ENCODE assay signal across 15 cellular contexts in genomic region chr3:129611446-129611800, GRCh38. TPM values are rescaled to one million over a fixed set of nuclear protein-coding genes. Genes with fewer than 3 reads are reported as not detected.
DNase-seq lines count a peak whose midpoint lies in the region; ATAC-seq and TF ChIP-seq lines count a peak whose summit lies in the region.
"Had no signal": no experiment of that assay in that cellular context is flagged by ENCODE, and none has a peak within 500 bp of the region (broad histone marks: within the 10 kb centered on the region; RNA-seq: fewer than 3 reads in every experiment).

No MANE protein-coding gene starts in this region.

- peak overlapping the region; percentile 45; the same call in 1 of the 2 replicates for H3K23ac ChIP-seq in IMR-90 (ENCODE audit: low read depth, low read length)

- no peak overlapping the region for H3K9ac ChIP-seq in IMR-90 (ENCODE audit: low read depth, low read length)

- peaks cover 45% of the 10 kb centered on the region for H3K4me1 ChIP-seq in ACC112 (ENCODE audit: control insufficient read depth, insufficient read depth, low read length, unreplicated experiment)
- H3K4me1 ChIP-seq in IMR-90 (ENCODE audit: control insufficient read depth, insufficient read depth, low read length) = peaks cover 17% of the 10 kb centered on the region
- H3K4me1 ChIP-seq in esophagus squamous epithelium = peaks cover 16 to 88% (median 54%) of the 10 kb centered on the region in 3 donors
- peaks cover 5 to 38% of the 10 kb centered on the region in 2 donors for H3K4me1 ChIP-seq in gastrocnemius medialis

- dilution Hi-C loops in IMR-90 (cut with HindIII; ENCODE audit: low sequenced_read_pairs, unreplicated experiment) = no loop called here

- WGBS in IMR-90 (ENCODE audit: extremely low coverage in 2 of 2, insufficient read length in 1 of 2), 2 experiments = 100% methylated on average over 4 of the region's 9 CpGs; no CpG with 5 or more reads in 1 of the 2 experiments
- WGBS in esophagus squamous epithelium, 2 donors = 92 to 96% methylated on average over 2 to 8 of the region's 9 CpGs

- H3K4me3 ChIP-seq in ACC112 (ENCODE audit: low read depth, low read length) (no peak overlapping the region), IMR-90 (ENCODE audit: insufficient read depth, low read depth, low read length) (no peak overlapping the region), esophagus squamous epithelium (no peak overlapping the region), gastrocnemius medialis (no peak overlapping the region)
- H3K4me3 ChIP-seq: pancreas had no signal

- H3K79me2 ChIP-seq in ACC112 (ENCODE audit: control insufficient read depth, insufficient read depth, low read length, unreplicated experiment) = no peaks in the 10 kb centered on the region

- H3K56ac ChIP-seq in IMR-90 (ENCODE audit: extremely low read depth, insufficient read depth, low read length) = no peak overlapping the region

- H4K5ac ChIP-seq in IMR-90 (ENCODE audit: low read depth, low read length) = peak overlapping the region; percentile 17; the same call in 1 of the 2 replicates

- H4K8ac ChIP-seq in IMR-90 (ENCODE audit: low read depth in 2 of 2, low read length in 2 of 2) = peak overlapping the region; percentile 50 to 66; a peak in 2 of 4 replicates

- no peaks in the 10 kb centered on the region for H3K36me3 Mint-ChIP-seq in activated CD4-positive, alpha-beta T cell treated with anti-CD3 and anti-CD28 coated beads for 36 hours (ENCODE audit: low read depth)
- H3K36me3 Mint-ChIP-seq: activated naive CD4-positive, alpha-beta T cell treated with anti-CD3 and anti-CD28 coated beads, Interleukin-2, amount 10 ng/mL, durations not matched to agents 7 days and 5 days had no signal

- in situ Hi-C loops in IMR-90 (cut with MboI; ENCODE audit: low sequenced_read_pairs) (loop anchor here (25.0 kb wide), 1 partner anchor 224 kb away; no protein-coding TSS in a partner anchor), gastrocnemius medialis (cut with MboI; ENCODE audit: low sequenced_read_pairs in 4 of 4) (loop anchor here in 1 of 4 donors (10.0 kb wide), 1 partner anchor 117 kb away; no protein-coding TSS in a partner anchor)

- peak overlapping the region; percentile 61 for H2BK5ac ChIP-seq in IMR-90 (ENCODE audit: low read depth, low read length, poor library complexity, severe bottlenecking)

- peak overlapping the region; percentile 61 for H3K14ac ChIP-seq in IMR-90 (replicated peaks; ENCODE audit: low read depth, low read length)

- H4K20me1 ChIP-seq in IMR-90 (ENCODE audit: insufficient read depth, low read length) = no peaks in the 10 kb centered on the region

- H3K27ac Mint-ChIP-seq in activated CD4-positive, alpha-beta T cell treated with anti-CD3 and anti-CD28 coated beads for 36 hours = no peak overlapping the region
- H3K27ac Mint-ChIP-seq: activated naive CD4-positive, alpha-beta T cell treated with anti-CD3 and anti-CD28 coated beads, Interleukin-2, amount 10 ng/mL, durations not matched to agents 7 days and 5 days; effector memory CD8-positive, alpha-beta T cell had no signal

- no peak for TF ChIP-seq RAD21 in IMR-90 (IDR thresholded peaks at IDR 0.05; ENCODE audit: low read length)

- H3K4me1 Mint-ChIP-seq in activated CD4-positive, alpha-beta T cell treated with anti-CD3 and anti-CD28 coated beads for 36 hours = peaks cover 3% of the 10 kb centered on the region

- H3K27me3 Mint-ChIP-seq in activated CD4-positive, alpha-beta T cell treated with anti-CD3 and anti-CD28 coated beads for 36 hours = peaks cover 6% of the 10 kb centered on the region
- H3K27me3 Mint-ChIP-seq: effector memory CD8-positive, alpha-beta T cell had no signal

- H2AFZ ChIP-seq in ACC112 (ENCODE audit: low read length, unreplicated experiment) (no peak overlapping the region), IMR-90 (replicated peaks; ENCODE audit: low read length, poor library complexity) (peak overlapping the region; percentile 83)

- peak overlapping the region; percentile 61 for H2BK20ac ChIP-seq in IMR-90 (ENCODE audit: low read depth, low read length)

- no peak for TF ChIP-seq POLR2A in IMR-90 (IDR thresholded peaks at IDR 0.05; ENCODE audit: low read depth, low read length)
- no peak for TF ChIP-seq POLR2A in esophagus squamous epithelium (IDR thresholded peaks at IDR 0.05)
- no peak for TF ChIP-seq POLR2A in gastrocnemius medialis (IDR thresholded peaks at IDR 0.05)

- H3K9me3 ChIP-seq in IMR-90 (ENCODE audit: control insufficient read depth, insufficient read depth, low read length) (no peaks in the 10 kb centered on the region), esophagus squamous epithelium (no peaks in the 10 kb centered on the region), gastrocnemius medialis (no peaks in the 10 kb centered on the region)
- H3K9me3 ChIP-seq: pancreas had no signal

- POLR2A ChIA-PET in IMR-90 (lab: Charles Lee; ENCODE audit: unreplicated experiment) = no interaction called here
- POLR2A ChIA-PET in activated CD4-positive, alpha-beta T cell treated with anti-CD3 and anti-CD28 coated beads for 36 hours (lab: Charles Lee) = no interaction called here

- H3K36me3 ChIP-seq in ACC112 (ENCODE audit: insufficient read depth, low read length) = no peaks in the 10 kb centered on the region
- no peaks in the 10 kb centered on the region for H3K36me3 ChIP-seq in IMR-90 (ENCODE audit: control insufficient read depth, insufficient read depth, low read length)
- H3K36me3 ChIP-seq in esophagus squamous epithelium = no peaks in the 10 kb centered on the region
- no peaks in the 10 kb centered on the region for H3K36me3 ChIP-seq in gastrocnemius medialis
- H3K36me3 ChIP-seq: pancreas had no signal

- H3K79me1 ChIP-seq in IMR-90 (ENCODE audit: low read depth in 1 of 2, low read length in 2 of 2) = no peaks in the 10 kb centered on the region; a peak in 1 of 4 replicates

- ATAC-seq in IMR-90 (ENCODE audit: low read depth) (no peak), gastrocnemius medialis (no peak)
- no peak for ATAC-seq in activated CD4-positive, alpha-beta T cell treated with anti-CD3 and anti-CD28 coated beads for 36 hours
- ATAC-seq: effector memory CD8-positive, alpha-beta T cell; pancreas had no signal

- H3K9me3 Mint-ChIP-seq in activated CD4-positive, alpha-beta T cell treated with anti-CD3 and anti-CD28 coated beads for 36 hours (ENCODE audit: low read depth) = no peaks in the 10 kb centered on the region
- H3K9me3 Mint-ChIP-seq: activated naive CD4-positive, alpha-beta T cell treated with anti-CD3 and anti-CD28 coated beads, Interleukin-2, amount 10 ng/mL, durations not matched to agents 7 days and 5 days; effector memory CD8-positive, alpha-beta T cell had no signal

- peak overlapping the region; percentile 72; the same call in 2 of the 3 replicates for H2BK15ac ChIP-seq in IMR-90 (ENCODE audit: low read depth, low read length)

- CTCF ChIA-PET in IMR-90 (lab: Yijun Ruan, JAX) = no interaction called here
- CTCF ChIA-PET in activated CD4-positive, alpha-beta T cell treated with anti-CD3 and anti-CD28 coated beads for 36 hours (lab: Charles Lee) = no interaction called here

- DNase-seq in IMR-90 (no peak), esophagus squamous epithelium (lab: John Stamatoyannopoulos, UW) (no peak), gastrocnemius medialis (no peak), HK-2 (ENCODE audit: unreplicated experiment) (no peak)
- DNase-seq in stimulated activated CD4-positive, alpha-beta T cell treated with anti-CD3 and anti-CD28 coated beads, Interleukin-4, amount 100 ng/mL, for 24 hours = no peak
- DNase-seq in NK-92 treated with Interleukin-12 subunit alpha and Interleukin-12 subunit beta, amount 100 ng/mL, for 24 hours (lab: John Stamatoyannopoulos, UW) = no peak
- no peak for DNase-seq in activated CD4-positive, alpha-beta T cell treated with anti-CD3 and anti-CD28 coated beads for 36 hours
- DNase-seq: activated CD4-positive, alpha-beta T cell treated with anti-CD3 and anti-CD28 coated beads for 48 hours; activated naive CD4-positive, alpha-beta T cell treated with anti-CD3 and anti-CD28 coated beads, Interleukin-2, amount 10 ng/mL, durations not matched to agents 7 days and 5 days; effector memory CD8-positive, alpha-beta T cell; midbrain; NCI-H2107; stimulated activated CD4-positive, alpha-beta T cell treated with anti-CD3 and anti-CD28 coated beads, Interleukin-12 subunit alpha, Interleukin-12 subunit beta, amount 100 ng/mL, for 4 hours had no signal

- peak overlapping the region; percentile 79 for H3K4ac ChIP-seq in IMR-90 (ENCODE audit: low read depth, low read length)

- TF ChIP-seq CTCF in IMR-90 (conservative IDR thresholded peaks at IDR 0.05; ENCODE audit: low read depth, low read length) = no peak
- no peak for TF ChIP-seq CTCF in esophagus squamous epithelium (IDR thresholded peaks at IDR 0.05)
- no peak for TF ChIP-seq CTCF in gastrocnemius medialis (IDR thresholded peaks at IDR 0.05 in 4 of 5, conservative IDR thresholded peaks at IDR 0.05 in 1 of 5)

- H3K18ac ChIP-seq in IMR-90 (ENCODE audit: low read depth, low read length) = 0 out of 2 replicates have a peak overlapping the region, but pooled peaks have one; percentile 28

- H2BK120ac ChIP-seq in IMR-90 (ENCODE audit: low read depth, low read length) = peak overlapping the region; percentile 88

- no peaks in the 10 kb centered on the region for H3K27me3 ChIP-seq in ACC112 (ENCODE audit: insufficient read depth, low read length)
- H3K27me3 ChIP-seq in IMR-90 (ENCODE audit: control insufficient read depth, insufficient read depth, low read length) = no peaks in the 10 kb centered on the region
- peaks cover 0 to 25% (median 0%) of the 10 kb centered on the region in 4 donors for H3K27me3 ChIP-seq in esophagus squamous epithelium
- H3K27me3 ChIP-seq in gastrocnemius medialis = no peaks in the 10 kb centered on the region
- H3K27me3 ChIP-seq: pancreas had no signal

- no peak overlapping the region for H3K4me3 Mint-ChIP-seq in activated CD4-positive, alpha-beta T cell treated with anti-CD3 and anti-CD28 coated beads for 36 hours
- H3K4me3 Mint-ChIP-seq: activated naive CD4-positive, alpha-beta T cell treated with anti-CD3 and anti-CD28 coated beads, Interleukin-2, amount 10 ng/mL, durations not matched to agents 7 days and 5 days; effector memory CD8-positive, alpha-beta T cell had no signal

- peak overlapping the region; percentile 88 for H2AK9ac ChIP-seq in IMR-90 (replicated peaks; ENCODE audit: low read depth, low read length, poor library complexity)

- peaks cover 13% of the 10 kb centered on the region for H3K9me1 ChIP-seq in IMR-90 (ENCODE audit: insufficient read depth, low read length)

- peak overlapping the region; percentile 45; the same call in 1 of the 2 replicates for H3K27ac ChIP-seq in ACC112 (ENCODE audit: low read depth, low read length)
- H3K27ac ChIP-seq in IMR-90 (ENCODE audit: insufficient read depth, low read length) = no peak overlapping the region
- H3K27ac ChIP-seq in esophagus squamous epithelium = peak overlapping the region; percentile 46 to 66 (median 61)
- H3K27ac ChIP-seq in gastrocnemius medialis = peak overlapping the region; percentile 9 to 53 (median 48)
- H3K27ac ChIP-seq: pancreas had no signal

- intact Hi-C loops in IMR-90 (cut with micrococcal nuclease) = no loop called here
- intact Hi-C loops in esophagus squamous epithelium (cut with DNase I) = no loop called here
- intact Hi-C loops in gastrocnemius medialis (cut with DNase I; ENCODE audit: low total_unique reads) = no loop called here
- intact Hi-C loops in activated CD4-positive, alpha-beta T cell treated with anti-CD3 and anti-CD28 coated beads for 36 hours (cut with DNase I, micrococcal nuclease) = no loop called here

- H2AK5ac ChIP-seq in IMR-90 (ENCODE audit: low read depth, low read length) = peak overlapping the region; percentile 90

- peak overlapping the region; percentile 84 for H4K91ac ChIP-seq in IMR-90 (ENCODE audit: insufficient read depth, low read depth, low read length)

- BruUV-seq in IMR-90 (replicated peaks; lab: Mats Ljungman, UMichigan) = no TSS peak

- no peak overlapping the region for H3K4me2 ChIP-seq in IMR-90 (ENCODE audit: low read depth, low read length)

RNA-seq across cellular contexts. Expression of gene PLXND1, which starts 4.9 kb away (rescaled TPM):
- 19.2 and 22.5 TPM in 2 replicates for total RNA-seq in IMR-90 (2012; rRNA removed)
- polyA plus RNA-seq in IMR-90 (2012; rRNA removed) = 64.5 and 67.1 TPM in 2 replicates
- 51.4 and 55.1 TPM in 2 replicates for polyA plus RNA-seq in IMR-90 (2012; cell fraction: cytosol; rRNA removed)
- polyA plus RNA-seq in IMR-90 (2012; cell fraction: nucleus; rRNA removed; ENCODE audit: low replicate concordance) = 117 and 164 TPM in 2 replicates
- total RNA-seq in esophagus squamous epithelium = 10 to 100 TPM in 3 of 4 donors, 1 to 10 TPM in 1; 4.5 to 66.0 (median 24.4) TPM
- total RNA-seq in gastrocnemius medialis = 10 to 100 TPM; 15.7 to 70.9 (median 19.9) TPM
- 1 to 10 TPM; 3.1 to 4.6 TPM for total RNA-seq in activated CD4-positive, alpha-beta T cell treated with anti-CD3 and anti-CD28 coated beads for 36 hours
